In the genomic region with DNA sequence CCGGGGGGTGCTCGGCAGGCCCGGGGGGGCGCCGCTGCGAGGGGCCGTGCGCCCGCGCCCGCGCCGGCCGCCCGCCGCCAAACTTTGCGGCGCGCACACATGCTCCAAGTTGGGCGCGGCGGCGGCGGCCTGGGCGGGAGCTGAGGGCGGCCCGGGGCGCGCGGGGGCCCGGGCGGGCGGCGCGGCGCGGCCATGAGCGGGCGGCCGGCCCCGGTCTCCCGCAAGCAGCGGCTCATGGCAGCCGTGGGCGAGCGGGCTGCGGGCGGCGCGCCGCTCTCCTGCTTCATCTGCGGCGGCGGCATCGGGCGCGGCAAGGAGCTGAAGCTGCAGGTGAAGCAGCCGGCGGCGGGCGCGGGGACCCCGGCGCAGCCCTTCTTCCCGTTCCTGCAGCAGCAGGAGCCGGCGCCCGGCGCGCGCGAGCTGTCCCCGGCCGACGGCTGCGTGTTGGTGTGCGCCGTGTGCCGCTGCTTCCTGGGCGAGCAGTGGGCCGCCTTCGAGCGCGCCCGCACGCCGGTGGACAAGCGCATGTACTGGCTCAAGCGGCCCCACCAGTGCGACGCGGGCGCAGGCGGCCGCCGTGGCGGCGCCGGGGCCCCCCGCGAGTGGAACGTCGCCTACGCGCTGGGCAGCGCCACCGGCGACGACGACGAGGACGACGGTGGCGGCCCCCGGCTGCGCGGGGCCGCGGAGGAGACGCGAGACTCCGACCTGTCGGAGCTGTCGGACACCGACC, we compare ENCODE assay signal across 10 cellular contexts. TPM values are rescaled to one million over a fixed set of nuclear protein-coding genes. Genes with fewer than 3 reads are reported as not detected.
DNase-seq lines count a peak whose midpoint lies in the region; ATAC-seq, FAIRE-seq and TF ChIP-seq lines count a peak whose summit lies in the region.
"Had no signal": no experiment of that assay in that cellular context is flagged by ENCODE, and none has a peak within 500 bp of the region (broad histone marks: within the 10 kb centered on the region; RNA-seq: fewer than 3 reads in every experiment).

No MANE protein-coding gene starts in this region.

- no peak overlapping the region for H2BK120ac ChIP-seq in H9 (ENCODE audit: low read depth, low read length, poor library complexity, severe bottlenecking)

- no peak overlapping the region for H3K56ac ChIP-seq in H9 (ENCODE audit: insufficient read length, low read depth, low read length)

- no peak for TF ChIP-seq POLR2A in body of pancreas (IDR thresholded peaks at IDR 0.05)

- H3K79me2 ChIP-seq in H9 (ENCODE audit: insufficient read depth, low read length) = peaks cover 3% of the 10 kb centered on the region; the same call in 1 of the 2 replicates

- intact Hi-C loops in body of pancreas (cut with DNase I) (no loop called here), CD14-positive monocyte (cut with micrococcal nuclease) (no loop called here)

- H3K36me3 ChIP-seq in body of pancreas (replicated peaks in 1 of 2; ENCODE audit: insufficient read depth in 1 of 2, low read depth in 2 of 2) (no peaks in the 10 kb centered on the region), lung (ENCODE audit: control insufficient read depth in 2 of 2, insufficient read depth in 2 of 2, low read length in 2 of 2) (no peaks in the 10 kb centered on the region)

- peaks cover 37% of the 10 kb centered on the region for H3K27me3 Mint-ChIP-seq in H9 (ENCODE audit: low read depth)
- peaks cover 70 to 84% (median 74%) of the 10 kb centered on the region in 3 donors for H3K27me3 Mint-ChIP-seq in CD14-positive monocyte (ENCODE audit: low read depth in 3 of 3)

- no peak overlapping the region for H4K5ac ChIP-seq in H9 (ENCODE audit: insufficient read length, low read depth, low read length)

- no peak overlapping the region for H3K9ac ChIP-seq in H9 (ENCODE audit: extremely low read depth, insufficient read length, low read length)

- no peak overlapping the region for H2BK20ac ChIP-seq in H9 (ENCODE audit: low read depth, low read length, poor library complexity, severe bottlenecking)

- ATAC-seq in body of pancreas (peak; percentile 38), lung (ENCODE audit: insufficient read depth, low FRiP score) (no peak)

- H3K23me2 ChIP-seq in H9 (ENCODE audit: insufficient read length, low read depth, low read length, poor library complexity, severe bottlenecking) = peaks cover 4% of the 10 kb centered on the region

- H3K4me3 Mint-ChIP-seq in H9 (peak overlapping the region; percentile 36 to 46; a peak in 2 of 5 replicates), CD14-positive monocyte (no peak overlapping the region)

- H2BK12ac ChIP-seq in H9 (ENCODE audit: insufficient read length, low read depth, low read length) = no peak overlapping the region

- H3K4me3 ChIP-seq in body of pancreas (no peak overlapping the region), lung (peak overlapping the region; percentile 24)

- DNase-seq in 8988T (peak; percentile 95), H9 (no peak), body of pancreas (peak in 2 of 4 donors; percentile 39 to 45), lung (ENCODE audit: low spot score) (no peak), NCI-H1105 treated with DMSO at 0.1 percent for 48 hours (lab: John Stamatoyannopoulos, UW) (no peak), GM19239 (ENCODE audit: insufficient read length, low spot score) (no peak), T1000 (lab: John Stamatoyannopoulos, UW) (no peak), CD14-positive monocyte (ENCODE audit: low spot score) (no peak)
- DNase-seq: MM.1S had no signal

- no peaks in the 10 kb centered on the region for H4K20me1 ChIP-seq in H9 (ENCODE audit: control insufficient read depth, insufficient read depth, insufficient read length)

- no peak overlapping the region for H3K18ac ChIP-seq in H9 (ENCODE audit: insufficient read length, low read depth, low read length)

- no peaks in the 10 kb centered on the region; a peak in 1 of 5 replicates for H3K9me3 Mint-ChIP-seq in H9
- peaks cover 0 to 16% (median 3%) of the 10 kb centered on the region in 7 donors for H3K9me3 Mint-ChIP-seq in CD14-positive monocyte

- H3K4me1 ChIP-seq in H9 (ENCODE audit: insufficient read depth, low read length) (peaks cover 6% of the 10 kb centered on the region; the same call in 1 of the 2 replicates), body of pancreas (peaks cover 70% of the 10 kb centered on the region), lung (ENCODE audit: control insufficient read depth in 2 of 2, insufficient read depth in 2 of 2, low read length in 2 of 2) (peaks cover 6 to 29% of the 10 kb centered on the region in 2 donors)

- H2AFZ ChIP-seq in H9 (ENCODE audit: low read length) = no peak overlapping the region

- H4K91ac ChIP-seq in H9 (ENCODE audit: insufficient read length, low read depth, low read length) = no peak overlapping the region

- H3K27me3 ChIP-seq in H9 (ENCODE audit: insufficient read depth, low read length) (no peaks in the 10 kb centered on the region; the same call in 1 of the 2 replicates), body of pancreas (no peaks in the 10 kb centered on the region), lung (ENCODE audit: control insufficient read depth, insufficient read depth) (no peaks in the 10 kb centered on the region)

- H3K4me1 Mint-ChIP-seq in H9 (peaks cover 46 to 55% of the 10 kb centered on the region in 2 experiments), CD14-positive monocyte (peaks cover 9% of the 10 kb centered on the region)

- no peak overlapping the region for H3K4ac ChIP-seq in H9 (ENCODE audit: low read depth, low read length)

- H3K79me1 ChIP-seq in H9 (ENCODE audit: insufficient read depth, low read depth, low read length, poor library complexity, severe bottlenecking) = no peaks in the 10 kb centered on the region

- H3K27ac ChIP-seq in H9 (ENCODE audit: insufficient read length, low read depth, low read length) (no peak overlapping the region), body of pancreas (no peak overlapping the region), lung (ENCODE audit: low read depth in 1 of 2, low read length in 1 of 2) (no peak overlapping the region)

- H2BK15ac ChIP-seq in H9 (ENCODE audit: low read depth, low read length) = no peak overlapping the region

- H3K36me3 Mint-ChIP-seq in H9 (ENCODE audit: insufficient read depth in 1 of 3, low read depth in 3 of 3) (peaks cover 4 to 8% (median 8%) of the 10 kb centered on the region in 3 experiments; a peak in 5 of 7 replicates), CD14-positive monocyte (peaks cover 0 to 2% of the 10 kb centered on the region in 2 donors)
- H3K36me3 Mint-ChIP-seq: activated naive CD8-positive, alpha-beta T cell had no signal

- WGBS in H9 (ENCODE audit: extremely low coverage, insufficient read length, low lambda C conversion rate) = no CpG with 5 or more reads among the region's 125 CpGs
- WGBS in body of pancreas, 2 donors = 1% methylated on average over 97 of the region's 125 CpGs; no CpG with 5 or more reads in 1 of the 2 donors
- 0 to 1% methylated on average over 49 to 125 of the region's 125 CpGs for WGBS in lung, 2 donors

- H3K14ac ChIP-seq in H9 (ENCODE audit: insufficient read depth, low read length) = no peak overlapping the region

- no peak overlapping the region for H3K23ac ChIP-seq in H9 (ENCODE audit: insufficient read length, low read depth, low read length)

- H3K4me2 ChIP-seq in H9 (ENCODE audit: insufficient read depth, insufficient read length, low read length) = peak overlapping the region; percentile 18

- H3K27ac Mint-ChIP-seq in H9 (no peak overlapping the region), CD14-positive monocyte (no peak overlapping the region)
- H3K27ac Mint-ChIP-seq: activated naive CD8-positive, alpha-beta T cell had no signal

- no peak overlapping the region for H3T11ph ChIP-seq in H9 (ENCODE audit: low read length)

- TF ChIP-seq CTCF in H9 (conservative IDR thresholded peaks at IDR 0.05) = no peak
- TF ChIP-seq CTCF in body of pancreas (IDR thresholded peaks at IDR 0.05) = no peak
- TF ChIP-seq CTCF in lung (IDR thresholded peaks at IDR 0.05; ENCODE audit: control extremely low read depth, extremely low read depth) = no peak
- no peak for TF ChIP-seq CTCF in CD14-positive monocyte (IDR thresholded peaks at IDR 0.05)

- no peak overlapping the region for H4K8ac ChIP-seq in H9 (replicated peaks; ENCODE audit: insufficient read length, low read depth, low read length)

- no peak for FAIRE-seq in GM19239 (lab: Jason Lieb, UNC)

- H2BK5ac ChIP-seq in H9 (ENCODE audit: insufficient read length, low read length) = no peak overlapping the region

- H2AK5ac ChIP-seq in H9 (ENCODE audit: insufficient read length, low read length) = no peak overlapping the region

- H3K9me3 ChIP-seq in H9 (ENCODE audit: control insufficient read depth, low read depth, low read length) (no peaks in the 10 kb centered on the region), body of pancreas (no peaks in the 10 kb centered on the region), lung (ENCODE audit: control insufficient read depth in 2 of 2, insufficient read depth in 1 of 2, low read length in 1 of 2) (no peaks in the 10 kb centered on the region)

RNA-seq across cellular contexts. Expression of gene CIBAR2, which starts 57.2 kb away (rescaled TPM):
- total RNA-seq in H9 (2021) (not detected in 2 replicates), body of pancreas (not detected), lung (10 to 100 TPM; 22.6 to 49.0 TPM)
- polyA plus RNA-seq in lung (10 to 100 TPM; 11.8 to 15.2 TPM), CD14-positive monocyte (not detected)

Comparison
In these comparisons a context has a peak if more than half of its experiments do, and no peak if none do; other contexts are left out.
1. H3K4me3 Mint-ChIP-seq: peak in H9 (2 of 2); none in CD14-positive monocyte (0 of 2).
2. RNA of gene CIBAR2, which starts 57.2 kb away (total RNA-seq): 22.6 to 49.0 TPM in lung; not detected in body of pancreas and not detected in H9; every median in the first group is over 10 times any median in the second.